Comparison of ENCODE assay signal across 9 cellular contexts in the genomic region with DNA sequence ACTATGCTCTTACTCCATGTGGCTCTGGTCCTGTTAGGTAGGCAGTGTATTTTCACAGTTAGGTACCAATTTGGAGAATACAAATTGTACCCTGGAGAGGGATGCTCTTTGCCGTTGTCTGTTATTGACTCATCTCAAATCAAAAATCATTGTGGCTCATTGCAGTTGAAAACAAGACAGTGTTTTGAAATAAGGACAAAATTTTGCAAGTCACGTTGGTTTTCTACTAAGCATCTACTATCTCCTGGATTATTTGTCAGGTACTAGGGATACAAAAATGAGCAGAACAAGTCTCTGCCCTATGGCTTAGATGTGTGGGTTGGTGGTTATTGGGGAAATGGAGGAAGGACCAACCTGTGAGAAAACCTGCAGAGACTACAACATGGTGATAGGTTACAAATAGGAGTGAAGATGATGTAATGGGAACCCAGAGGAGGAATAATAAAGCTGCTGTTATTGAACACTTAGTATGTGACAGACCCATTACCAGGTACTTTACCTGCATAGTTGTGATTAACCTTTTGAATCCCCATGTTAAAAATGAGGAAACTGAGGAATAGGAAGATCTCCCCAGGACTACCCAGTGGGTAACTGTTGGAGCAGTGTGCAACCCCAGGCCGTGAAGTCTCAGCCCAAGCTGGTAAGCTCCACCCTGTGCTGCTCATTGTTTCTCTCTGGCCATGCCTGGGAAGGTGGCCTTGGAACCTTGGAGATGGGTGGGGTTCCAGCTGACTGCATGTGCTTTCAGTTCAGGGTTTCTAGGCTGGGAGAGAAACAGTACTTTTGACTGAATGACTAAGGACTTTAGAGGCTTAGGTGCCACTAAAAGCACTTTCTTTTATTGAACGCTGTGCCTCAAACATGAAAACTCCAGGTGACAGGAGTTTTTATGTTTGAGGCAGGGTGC.
DNase-seq lines count a peak whose midpoint lies in the region; ATAC-seq and TF ChIP-seq lines count a peak whose summit lies in the region.
"Had no signal": no experiment of that assay in that cellular context is flagged by ENCODE, and none has a peak within 500 bp of the region (broad histone marks: within the 10 kb centered on the region; RNA-seq: fewer than 3 reads in every experiment).

No MANE protein-coding gene starts in this region.

- H3K9me3 ChIP-seq in OCI-LY7 (ENCODE audit: low read length): no peaks in the 10 kb centered on the region
- no peaks in the 10 kb centered on the region for H3K9me3 ChIP-seq in heart right ventricle
- no peaks in the 10 kb centered on the region for H3K9me3 ChIP-seq in subcutaneous abdominal adipose tissue (ENCODE audit: control insufficient read depth in 5 of 5, low read length in 5 of 5)

- BruUV-seq in OCI-LY7 (replicated peaks; lab: Mats Ljungman, UMichigan): no TSS peak

- TF ChIP-seq CTCF in OCI-LY7 (conservative IDR thresholded peaks at IDR 0.05; ENCODE audit: low read length): no peak
- no peak for TF ChIP-seq CTCF in heart right ventricle (IDR thresholded peaks at IDR 0.05)

- H3K36me3 ChIP-seq in OCI-LY7 (ENCODE audit: insufficient read depth, low read length): peaks cover 20% of the 10 kb centered on the region
- H3K36me3 ChIP-seq in heart right ventricle: peaks cover 0 to 22% (median 0%) of the 10 kb centered on the region in 9 donors
- H3K36me3 ChIP-seq in subcutaneous abdominal adipose tissue (ENCODE audit: control insufficient read depth in 5 of 5, insufficient read depth in 5 of 5, low read length in 5 of 5): no peaks in the 10 kb centered on the region

- ATAC-seq in activated CD4-positive, CD25-positive, alpha-beta regulatory T cell treated with anti-CD3 and anti-CD28 coated beads, Interleukin-2, amount 50 U/mL, for 24 hours: peak; percentile 6 to 16
- ATAC-seq in heart right ventricle: peak; percentile 46 to 67 (median 61)

- H2AFZ ChIP-seq in OCI-LY7 (ENCODE audit: low read length): no peak overlapping the region
- H2AFZ ChIP-seq: PC-9 had no signal

- POLR2A ChIA-PET in OCI-LY7 (lab: Charles Lee): interaction anchor here (0.6 to 0.8 kb wide), 2 partner anchors 85 to 113 kb away, joined by 3 read pairs; no protein-coding TSS in a partner anchor

- peaks cover 98% of the 10 kb centered on the region for H3K79me2 ChIP-seq in OCI-LY7 (ENCODE audit: insufficient read depth, low read depth, low read length)

- H3K4me1 ChIP-seq in OCI-LY7 (ENCODE audit: insufficient read depth, low read length, poor library complexity, severe bottlenecking) (peaks cover 83% of the 10 kb centered on the region), heart right ventricle (peaks cover 32 to 99% (median 86%) of the 10 kb centered on the region in 9 donors), subcutaneous abdominal adipose tissue (ENCODE audit: control insufficient read depth in 5 of 5, insufficient read depth in 5 of 5, low read length in 5 of 5) (peaks cover 22 to 73% (median 55%) of the 10 kb centered on the region in 5 donors)

- intact Hi-C loops in OCI-LY7 (cut with micrococcal nuclease; ENCODE audit: unreplicated experiment) (loop anchor here (1.0 to 2.0 kb wide), 2 partner anchors 21 to 80 kb away; no protein-coding TSS in a partner anchor), heart right ventricle (cut with DNase I) (loop anchor here in 1 of 10 donors (2.0 kb wide), 1 partner anchor 73 kb away; a partner anchor contains a TSS)

- no peaks in the 10 kb centered on the region for H3K9me2 ChIP-seq in OCI-LY7 (ENCODE audit: insufficient read depth, low read length)

- H4K20me1 ChIP-seq in OCI-LY7 (ENCODE audit: insufficient read depth, low read length): peaks cover 23% of the 10 kb centered on the region

- CTCF ChIA-PET in OCI-LY7 (lab: Charles Lee; ENCODE audit: unreplicated experiment): interaction anchor here (0.6 kb wide), 1 partner anchor 58 kb away, joined by 3 read pairs; no protein-coding TSS in a partner anchor

- H3K4me3 ChIP-seq in OCI-LY7 (ENCODE audit: low read depth, low read length, poor library complexity, severe bottlenecking): peak overlapping the region; percentile 41
- H3K4me3 ChIP-seq in heart right ventricle: no peak overlapping the region
- H3K4me3 ChIP-seq in subcutaneous abdominal adipose tissue (ENCODE audit: low read depth in 1 of 5, low read length in 5 of 5): no peak overlapping the region
- H3K4me3 ChIP-seq: PC-9 had no signal

- H3K4me2 ChIP-seq in OCI-LY7 (ENCODE audit: low read length): peak overlapping the region; percentile 84
- H3K4me2 ChIP-seq: PC-9 had no signal

- H3K9ac ChIP-seq in subcutaneous abdominal adipose tissue (ENCODE audit: low read length in 5 of 5): peak overlapping the region in 4 of 5 donors; percentile 10 to 62 (median 46)

- H3K27ac ChIP-seq in OCI-LY7 (ENCODE audit: low read depth, low read length, poor library complexity, severe bottlenecking) (peak overlapping the region; percentile 84), heart right ventricle (peak overlapping the region; percentile 40 to 92 (median 82)), subcutaneous abdominal adipose tissue (ENCODE audit: low read depth, low read length) (peak overlapping the region; percentile 84)
- H3K27ac ChIP-seq: PC-9 had no signal

- no peak for DNase-seq in activated CD4-positive, CD25-positive, alpha-beta regulatory T cell treated with anti-CD3 and anti-CD28 coated beads, Interleukin-2, amount 50 U/mL, for 72 hours
- peak; percentile 52 for DNase-seq in OCI-LY7 (ENCODE audit: low spot score)
- DNase-seq in heart right ventricle: no peak
- DNase-seq in medulla oblongata (ENCODE audit: extremely low spot score): no peak
- DNase-seq in cerebellum (ENCODE audit: low spot score): no peak
- DNase-seq in pons (ENCODE audit: low spot score): no peak

- 70 to 82% methylated on average over 4 of the region's 4 CpGs for WGBS in heart right ventricle, 2 donors

- H3K27me3 ChIP-seq in heart right ventricle: no peaks in the 10 kb centered on the region
- no peaks in the 10 kb centered on the region for H3K27me3 ChIP-seq in subcutaneous abdominal adipose tissue (ENCODE audit: control insufficient read depth in 5 of 5, insufficient read depth in 4 of 5, low read length in 5 of 5)
